Comparison of ENCODE assay signal across 8 cellular contexts in genomic region chr5:79235578-79236363, GRCh38. TPM values are rescaled to one million over a fixed set of nuclear protein-coding genes. Genes with fewer than 3 reads are reported as not detected.
DNase-seq lines count a peak whose midpoint lies in the region; ATAC-seq and TF ChIP-seq lines count a peak whose summit lies in the region.

TSS of gene JMY (plus strand) at chr5:79236131. CDS start at chr5:79236651, 520 bp downstream.

- peaks cover 11% of the 10 kb centered on the region; the same call in 1 of the 2 replicates for H3K4me1 ChIP-seq in GM23338 (ENCODE audit: insufficient read depth)

- peaks cover 4% of the 10 kb centered on the region; the same call in 1 of the 3 replicates for H3K4me1 Mint-ChIP-seq in GM23338
- peaks cover 17% of the 10 kb centered on the region for H3K4me1 Mint-ChIP-seq in activated naive CD4-positive, alpha-beta T cell treated with anti-CD3 and anti-CD28 coated beads for 36 hours (ENCODE audit: low read depth)

- peaks cover 8% of the 10 kb centered on the region for H3K27me3 Mint-ChIP-seq in GM23338 (ENCODE audit: insufficient read depth, low read depth, poor library complexity)
- no peaks in the 10 kb centered on the region for H3K27me3 Mint-ChIP-seq in activated naive CD4-positive, alpha-beta T cell treated with anti-CD3 and anti-CD28 coated beads for 36 hours (ENCODE audit: low read depth)

- H3K27me3 ChIP-seq in GM23338 (ENCODE audit: insufficient read depth), result peaks cover 14% of the 10 kb centered on the region; the same call in 1 of the 2 replicates

- no peaks in the 10 kb centered on the region for H3K9me3 Mint-ChIP-seq in GM23338
- no peaks in the 10 kb centered on the region for H3K9me3 Mint-ChIP-seq in activated naive CD4-positive, alpha-beta T cell treated with anti-CD3 and anti-CD28 coated beads for 36 hours

- 0 out of 4 replicates have a peak, but pooled peaks of 1 of the 2 experiments have one; percentile 11 for TF ChIP-seq CTCF in GM23338 (conservative IDR thresholded peaks at IDR 0.05; ENCODE audit: low read depth in 2 of 2)

- no peaks in the 10 kb centered on the region for H3F3A ChIP-seq in GM23338 (replicated peaks; ENCODE audit: low read depth)

- peak; percentile 85 for DNase-seq in EH (ENCODE audit: low read depth)
- peak; percentile 90 for DNase-seq in GM23338 (ENCODE audit: low spot score)
- peak; percentile 91 for DNase-seq in LoVo (ENCODE audit: low spot score)
- peak; percentile 83 for DNase-seq in SIG-M5 treated with dmso at 0.1 percent for 504 hours (lab: John Stamatoyannopoulos, UW; ENCODE audit: unreplicated experiment)
- DNase-seq in activated naive CD4-positive, alpha-beta T cell treated with anti-CD3 and anti-CD28 coated beads for 36 hours, result peak; percentile 90
- DNase-seq in germinal center (ENCODE audit: low spot score), result peak; percentile 89
- peak; percentile 82 for DNase-seq in occipital lobe (lab: John Stamatoyannopoulos, UW)
- peak; percentile 79 for DNase-seq in superior temporal gyrus (ENCODE audit: extremely low spot score)

- H3K27ac Mint-ChIP-seq in GM23338, result peak within 1 kb of the TSS; percentile 93
- peak within 1 kb of the TSS; percentile 99 for H3K27ac Mint-ChIP-seq in activated naive CD4-positive, alpha-beta T cell treated with anti-CD3 and anti-CD28 coated beads for 36 hours

- H3K27ac ChIP-seq in GM23338 (ENCODE audit: low read depth), result peak within 1 kb of the TSS; percentile 69; the same call in 1 of the 2 replicates

- CTCF ChIA-PET in activated naive CD4-positive, alpha-beta T cell treated with anti-CD3 and anti-CD28 coated beads for 36 hours (lab: Charles Lee), result no interaction called here

- H3K79me2 ChIP-seq in GM23338 (replicated peaks; ENCODE audit: insufficient read depth), result peaks cover 35% of the 10 kb centered on the region

- H2AFZ ChIP-seq in GM23338, result peak within 1 kb of the TSS; percentile 85

- peak within 1 kb of the TSS; percentile 97 for H3K4me2 ChIP-seq in GM23338

- peak within 1 kb of the TSS; percentile 91 for H3K4me3 Mint-ChIP-seq in GM23338
- peak within 1 kb of the TSS; percentile 91 for H3K4me3 Mint-ChIP-seq in activated naive CD4-positive, alpha-beta T cell treated with anti-CD3 and anti-CD28 coated beads for 36 hours

- no peaks in the 10 kb centered on the region for H3K36me3 ChIP-seq in GM23338 (ENCODE audit: insufficient read depth)

- no peaks in the 10 kb centered on the region for H3K9me2 ChIP-seq in GM23338 (ENCODE audit: insufficient read depth)

- peaks cover 3% of the 10 kb centered on the region; the same call in 2 of the 3 replicates for H3K36me3 Mint-ChIP-seq in GM23338 (ENCODE audit: low read depth)
- H3K36me3 Mint-ChIP-seq in activated naive CD4-positive, alpha-beta T cell treated with anti-CD3 and anti-CD28 coated beads for 36 hours (ENCODE audit: low read depth), result peaks cover 7% of the 10 kb centered on the region

- H4K20me1 ChIP-seq in GM23338 (replicated peaks; ENCODE audit: insufficient read depth), result no peaks in the 10 kb centered on the region; the same call in 1 of the 2 replicates

- ATAC-seq in GM23338, result peak; percentile 61

- H3K4me3 ChIP-seq in GM23338, result peak within 1 kb of the TSS; percentile 82

- intact Hi-C loops in activated naive CD4-positive, alpha-beta T cell treated with anti-CD3 and anti-CD28 coated beads for 36 hours (cut with micrococcal nuclease), result loop anchor here (1.0 to 10.0 kb wide), 13 partner anchors 27 to 1419 kb away; partner anchors contain the start of genes ARSB, DHFR, HOMER1 and MSH3

TF ChIP-seq in GM23338, 12 proteins besides CTCF, POLR2A, EP300 and RAD21 (continues in another document):
- no peak for TF ChIP-seq ZNF462 (CRISPR knock-in tag; IDR thresholded peaks at IDR 0.05)
- no peak for TF ChIP-seq EZH2phosphoT487 (IDR thresholded peaks at IDR 0.05; ENCODE audit: unreplicated experiment)
- TF ChIP-seq REST (IDR thresholded peaks at IDR 0.05; ENCODE audit: unreplicated experiment), result no peak
- TF ChIP-seq ZNF114 (CRISPR knock-in tag; IDR thresholded peaks at IDR 0.05), result no peak
- TF ChIP-seq ZNF331 (CRISPR knock-in tag; IDR thresholded peaks at IDR 0.05; ENCODE audit: low read depth), result no peak
- TF ChIP-seq EZH2 (IDR thresholded peaks at IDR 0.05; ENCODE audit: low read depth, unreplicated experiment), result no peak

RNA-seq across cellular contexts. Expression of gene JMY, which starts in this region (rescaled TPM):
- total RNA-seq in GM23338 (2014; rRNA removed; shearing (Covaris generic)), result 15.9 and 18.4 TPM in 2 replicates
- polyA plus RNA-seq in GM23338 (2016; fragmentation: Nextera tagmentation; extraction: Ambion mirVana), result 6.1 and 6.2 TPM in 2 replicates
- total RNA-seq in activated naive CD4-positive, alpha-beta T cell treated with anti-CD3 and anti-CD28 coated beads for 36 hours, result 10 to 100 TPM; 11.8 to 12.1 TPM
- total RNA-seq in occipital lobe, result 48.7 TPM

Comparison
In these comparisons a context has a peak if more than half of its experiments do, and no peak if none do; other contexts are left out.
1. Peak in every context shown above with its lines: DNase-seq, ATAC-seq, H3K4me3 ChIP-seq and H3K27ac ChIP-seq.